8 cellular contexts compared by ENCODE assay signal in the genomic region with DNA sequence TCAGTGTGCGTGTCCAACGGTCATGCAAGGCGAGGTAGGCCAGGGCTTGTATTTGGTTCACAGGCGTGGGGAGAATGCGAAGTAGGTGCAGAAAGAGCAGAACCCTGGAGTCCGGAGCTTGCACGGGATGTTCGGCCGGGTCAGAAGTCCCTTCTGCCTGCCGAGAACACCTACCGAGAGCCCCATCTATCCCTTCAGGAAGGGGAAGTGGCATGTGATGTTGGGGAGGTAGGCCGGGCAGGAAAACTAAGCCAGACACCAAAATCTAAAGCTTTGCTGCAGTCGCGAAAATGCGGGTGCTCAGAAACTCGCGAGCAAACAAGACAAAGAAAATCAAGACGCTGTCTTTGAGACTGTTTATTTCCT. TPM values are rescaled to one million over a fixed set of nuclear protein-coding genes. Genes with fewer than 3 reads are reported as not detected.
DNase-seq lines count a peak whose midpoint lies in the region; ATAC-seq and TF ChIP-seq lines count a peak whose summit lies in the region.

No MANE protein-coding gene starts in this region.

- H4K20me1 ChIP-seq in PC-9 (ENCODE audit: insufficient read depth) = no peaks in the 10 kb centered on the region

- H3F3A ChIP-seq in PC-9 (ENCODE audit: insufficient read depth, low read depth) = peaks cover 52% of the 10 kb centered on the region

- intact Hi-C loops in PC-9 (cut with micrococcal nuclease; ENCODE audit: unreplicated experiment) = loop anchor here (1.0 kb wide), 1 partner anchor 42 kb away; the partner anchor contains the start of gene TTC9C
- intact Hi-C loops in tibial artery (cut with DNase I; ENCODE audit: low total_unique reads) = no loop called here

- DNase-seq in Ammon's horn (ENCODE audit: low spot score) (peak; percentile 71), PC-9 (peak in 1 of 2 experiments; percentile 41), lung (ENCODE audit: low spot score) (no peak), tibial artery (peak in 1 of 2 donors; percentile 75), amniotic stem cell (lab: John Stamatoyannopoulos, UW) (no peak), OCI-M2 (lab: John Stamatoyannopoulos, UW; ENCODE audit: unreplicated experiment) (no peak)

- H2AFZ ChIP-seq in PC-9 = peak overlapping the region; percentile 85

- H3K4me3 ChIP-seq in PC-9 (peak overlapping the region; percentile 59), lung (peak overlapping the region; percentile 52), tibial artery (peak overlapping the region; percentile 57 to 67)

- CTCF ChIA-PET in PC-9 (lab: Charles Lee) = interaction anchor here (0.5 to 1.8 kb wide), 4 partner anchors 16 to 384 kb away, joined by 3 to 7 read pairs (median 5); partner anchors contain the start of gene ZBTB3

- WGBS in lung, 2 donors = 2% methylated on average over 18 of the region's 18 CpGs

- H3K27me3 ChIP-seq in PC-9 (ENCODE audit: insufficient read depth, low read depth) (no peaks in the 10 kb centered on the region), lung (ENCODE audit: control insufficient read depth, insufficient read depth) (no peaks in the 10 kb centered on the region), tibial artery (no peaks in the 10 kb centered on the region)

- H3K4me2 ChIP-seq in PC-9 = peak overlapping the region; percentile 84

- H3K9me2 ChIP-seq in PC-9 (ENCODE audit: insufficient read depth) = no peaks in the 10 kb centered on the region

- TSS peak; percentile 85 for BruUV-seq in PC-9 (replicated peaks; lab: Mats Ljungman, UMichigan)

- H3K79me2 ChIP-seq in PC-9 (ENCODE audit: low read depth) = peaks cover 23% of the 10 kb centered on the region

- H3K4me1 ChIP-seq in PC-9 (replicated peaks; ENCODE audit: insufficient read depth) (peaks cover 14% of the 10 kb centered on the region), lung (ENCODE audit: control insufficient read depth in 2 of 2, insufficient read depth in 2 of 2, low read length in 2 of 2) (peaks cover 3 to 5% of the 10 kb centered on the region in 2 donors), tibial artery (peaks cover 0 to 24% (median 21%) of the 10 kb centered on the region in 4 donors)

- TF ChIP-seq CTCF in PC-9 (conservative IDR thresholded peaks at IDR 0.05) = no peak
- TF ChIP-seq CTCF in lung (IDR thresholded peaks at IDR 0.05; ENCODE audit: control extremely low read depth, extremely low read depth) = no peak
- no peak for TF ChIP-seq CTCF in tibial artery (IDR thresholded peaks at IDR 0.05)

- H3K9me3 ChIP-seq in PC-9 (ENCODE audit: insufficient read depth, low read depth) (no peaks in the 10 kb centered on the region), lung (ENCODE audit: control insufficient read depth in 2 of 2, insufficient read depth in 1 of 2, low read length in 1 of 2) (no peaks in the 10 kb centered on the region), tibial artery (no peaks in the 10 kb centered on the region)

- POLR2A ChIA-PET in PC-9 (lab: Charles Lee; ENCODE audit: unreplicated experiment) = interaction anchor here (0.5 to 1.2 kb wide), 11 partner anchors 16 to 639 kb away, joined by 3 to 38 read pairs (median 5); partner anchors contain the start of genes C11orf98, CSKMT, HNRNPUL2 and TUT1

- H3K27ac ChIP-seq in PC-9 (peak overlapping the region; percentile 77), cingulate gyrus (ENCODE audit: low read depth, low read length) (peak overlapping the region; percentile 92), lung (ENCODE audit: low read depth in 1 of 2, low read length in 1 of 2) (peak overlapping the region; percentile 90 to 98), tibial artery (peak overlapping the region; percentile 84 to 89)

- ATAC-seq in GM19452 (IDR thresholded peaks at IDR 0.05; ENCODE audit: unreplicated experiment) (peak; percentile 12), lung (ENCODE audit: insufficient read depth, low FRiP score) (no peak)

- H3K36me3 ChIP-seq in PC-9 (ENCODE audit: low read depth) (0 out of 2 replicates have a peak, but pooled peaks cover 7% of the 10 kb centered on the region), lung (ENCODE audit: control insufficient read depth in 2 of 2, insufficient read depth in 2 of 2, low read length in 2 of 2) (peaks cover 6 to 16% of the 10 kb centered on the region in 2 donors), tibial artery (peaks cover 20 to 27% (median 24%) of the 10 kb centered on the region in 3 donors)

RNA-seq across cellular contexts. Expression of gene TAF6L, which starts 0.4 kb away (rescaled TPM):
- total RNA-seq in PC-9 (2021) = 31.2 and 36.4 TPM in 2 replicates
- total RNA-seq in lung = 10 to 100 TPM; 22.6 to 27.8 TPM
- polyA plus RNA-seq in lung = 10 to 100 TPM; 18.7 to 32.7 TPM

RNA-seq across cellular contexts. Expression of gene POLR2G, which starts 9.4 kb away (rescaled TPM):
- total RNA-seq in PC-9 (2021) = 131 and 155 TPM in 2 replicates
- total RNA-seq in lung = 10 to 100 TPM; 52.0 to 72.9 TPM
- polyA plus RNA-seq in lung = 100 to 1,000 TPM; 141 to 148 TPM

RNA-seq across cellular contexts. Expression of gene TMEM179B, which starts 16.4 kb away (rescaled TPM):
- total RNA-seq in PC-9 (2021) (45.5 and 48.3 TPM in 2 replicates), lung (10 to 100 TPM; 40.0 to 61.0 TPM)
- 10 to 100 TPM; 68.8 to 87.6 TPM for polyA plus RNA-seq in lung

RNA-seq across cellular contexts. Expression of gene ZBTB3, which starts 16.8 kb away (rescaled TPM):
- total RNA-seq in PC-9 (2021) = 16.5 and 17.2 TPM in 2 replicates
- 10 to 100 TPM in 1 of 2 donors, 1 to 10 TPM in 1; 8.9 to 12.9 TPM for total RNA-seq in lung
- polyA plus RNA-seq in lung = 1 to 10 TPM; 2.1 to 5.8 TPM

RNA-seq across cellular contexts. Expression of gene TMEM223, which starts 21.0 kb away (rescaled TPM):
- total RNA-seq in PC-9 (2021) (17.9 and 22.6 TPM in 2 replicates), lung (10 to 100 TPM in 1 of 2 donors, 1 to 10 TPM in 1; 9.7 to 15.6 TPM)
- polyA plus RNA-seq in lung = 10 to 100 TPM; 21.9 to 38.6 TPM
